ENCODE assay signal across 8 cellular contexts in the genomic region with DNA sequence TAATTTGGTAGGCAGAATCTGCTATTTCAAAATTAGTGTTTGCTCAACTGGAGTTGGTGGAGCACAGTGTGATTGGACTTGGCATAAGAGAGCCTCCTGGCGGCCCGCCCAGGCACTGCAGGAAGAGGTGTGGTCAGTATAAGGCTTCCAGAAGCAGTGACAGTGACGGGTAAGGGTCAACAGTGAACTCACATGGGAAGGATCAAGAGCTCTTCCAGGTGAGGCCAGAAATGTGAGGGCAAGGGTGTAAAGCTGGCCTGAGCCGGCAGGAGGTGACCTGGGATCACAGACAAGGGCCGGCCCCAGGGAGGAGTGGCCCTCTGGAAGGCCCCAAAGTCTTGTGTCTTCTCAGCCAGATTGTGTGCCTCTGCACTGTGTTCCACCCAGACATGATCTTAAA.
DNase-seq lines count a peak whose midpoint lies in the region; ATAC-seq and TF ChIP-seq lines count a peak whose summit lies in the region.

No MANE protein-coding gene starts in this region.

- no peaks in the 10 kb centered on the region for H3K36me3 Mint-ChIP-seq in activated B cell treated with CpG ODN at 0.5 μM for 24 hours (ENCODE audit: low read depth)

- no peak for TF ChIP-seq CTCF in activated B cell treated with CpG ODN at 0.5 μM for 24 hours (IDR thresholded peaks at IDR 0.05)

- ATAC-seq in GM21529 (IDR thresholded peaks at IDR 0.05; ENCODE audit: unreplicated experiment) = peak; percentile 80
- ATAC-seq in activated B cell treated with CpG ODN at 0.5 μM for 24 hours (ENCODE audit: low read depth) = peak; percentile 70
- ATAC-seq in left lobe of liver = peak; percentile 90

- H3K9me3 Mint-ChIP-seq in activated B cell treated with CpG ODN at 0.5 μM for 24 hours = no peaks in the 10 kb centered on the region

- CTCF ChIA-PET in activated B cell treated with CpG ODN at 0.5 μM for 24 hours (lab: Charles Lee) = interaction anchor here (1.1 to 1.2 kb wide), 2 partner anchors 185 to 186 kb away, joined by 3 read pairs; no protein-coding TSS in a partner anchor

- peak; percentile 1 for DNase-seq in DMS53 treated with DMSO at 0.1 percent for 48 hours (lab: John Stamatoyannopoulos, UW; ENCODE audit: unreplicated experiment)
- peak; percentile 65 for DNase-seq in MV-4-11 (lab: John Stamatoyannopoulos, UW)
- peak; percentile 43 for DNase-seq in activated B cell treated with CpG ODN at 0.5 μM for 24 hours
- DNase-seq in central memory CD4-positive, alpha-beta T cell = peak; percentile 39
- peak; percentile 78 for DNase-seq in left lobe of liver (ENCODE audit: low spot score)
- DNase-seq in stimulated activated CD8-positive, alpha-beta memory T cell treated with anti-CD3 and anti-CD28 coated beads, Interleukin-12 subunit alpha, Interleukin-12 subunit beta, amount 100 ng/mL, for 24 hours (ENCODE audit: extremely low read depth) = peak; percentile 23
- DNase-seq in NCI-H510A (lab: John Stamatoyannopoulos, UW) = no peak

- H3K4me1 Mint-ChIP-seq in activated B cell treated with CpG ODN at 0.5 μM for 24 hours = no peaks in the 10 kb centered on the region

- POLR2A ChIA-PET in activated B cell treated with CpG ODN at 0.5 μM for 24 hours (lab: Charles Lee) = no interaction called here

- H3K27ac Mint-ChIP-seq in activated B cell treated with CpG ODN at 0.5 μM for 24 hours = no peak overlapping the region

- no peak overlapping the region for H3K4me3 Mint-ChIP-seq in activated B cell treated with CpG ODN at 0.5 μM for 24 hours

- peaks cover 5% of the 10 kb centered on the region for H3K27me3 Mint-ChIP-seq in activated B cell treated with CpG ODN at 0.5 μM for 24 hours

- intact Hi-C loops in activated B cell treated with CpG ODN at 0.5 μM for 24 hours (cut with micrococcal nuclease) = loop anchor here (1.0 to 2.0 kb wide), 2 partner anchors 185 to 268 kb away; no protein-coding TSS in a partner anchor
